1 cellular context compared by ENCODE assay signal in genomic region chr9:128552153-128552743, GRCh38.
TF ChIP-seq lines count a peak whose summit lies in the region.

Gene SPTAN1 (plus strand): TSS chr9:128552587. CDS start chr9:128566741, 14,154 bp downstream.

TF ChIP-seq in HepG2, 621 proteins besides CTCF, POLR2A, EP300 and RAD21 (continued from another document and continues in another):
- no peak for TF ChIP-seq ZBTB44 (CRISPR knock-in tag; IDR thresholded peaks at IDR 0.05)
- no peak for TF ChIP-seq HNRNPUL1 (IDR thresholded peaks at IDR 0.05; ENCODE audit: low read depth, low read length)
- TF ChIP-seq RBAK (CRISPR knock-in tag; IDR thresholded peaks at IDR 0.05), result no peak
- TF ChIP-seq ZNF7 (CRISPR knock-in tag; IDR thresholded peaks at IDR 0.05), result no peak
- peak; percentile 81 for TF ChIP-seq ZSCAN25 (CRISPR knock-in tag; IDR thresholded peaks at IDR 0.05)
- no peak for TF ChIP-seq ZNF143 (CRISPR knock-in tag; IDR thresholded peaks at IDR 0.05)
- TF ChIP-seq ZNF580 (CRISPR knock-in tag; IDR thresholded peaks at IDR 0.05; ENCODE audit: borderline replicate concordance, low read depth), result no peak
- no peak for TF ChIP-seq ZNF260 (CRISPR knock-in tag; IDR thresholded peaks at IDR 0.05; ENCODE audit: borderline replicate concordance, low read depth)
- TF ChIP-seq ZBTB46 (CRISPR knock-in tag; IDR thresholded peaks at IDR 0.05; ENCODE audit: borderline replicate concordance), result no peak
- TF ChIP-seq ETV5 (CRISPR knock-in tag; IDR thresholded peaks at IDR 0.05; ENCODE audit: borderline replicate concordance), result no peak
- 0 out of 2 replicates have a peak, but pooled peaks have one; percentile 32 for TF ChIP-seq ZNF329 (CRISPR knock-in tag; IDR thresholded peaks at IDR 0.05; ENCODE audit: low read depth)
- no peak for TF ChIP-seq ZNF879 (CRISPR knock-in tag; IDR thresholded peaks at IDR 0.05)
- TF ChIP-seq U2AF2 (IDR thresholded peaks at IDR 0.05; ENCODE audit: low read depth, low read length), result no peak
- TF ChIP-seq KDM5A (IDR thresholded peaks at IDR 0.05; ENCODE audit: borderline replicate concordance, low read length), result peak; percentile 59; the same call in 1 of the 2 replicates
- no peak for TF ChIP-seq MED8 (CRISPR knock-in tag; IDR thresholded peaks at IDR 0.05; ENCODE audit: insufficient replicate concordance)
- TF ChIP-seq ZBTB1 (CRISPR knock-in tag; IDR thresholded peaks at IDR 0.05; ENCODE audit: borderline replicate concordance), result no peak
- 0 out of 2 replicates have a peak, but pooled peaks have one; percentile 31 for TF ChIP-seq FOXO4 (CRISPR knock-in tag; conservative IDR thresholded peaks at IDR 0.05)
- no peak for TF ChIP-seq ATF6 (CRISPR knock-in tag; conservative IDR thresholded peaks at IDR 0.05)
- TF ChIP-seq ZNF619 (CRISPR knock-in tag; IDR thresholded peaks at IDR 0.05), result no peak
- TF ChIP-seq HINFP (CRISPR knock-in tag; IDR thresholded peaks at IDR 0.05; ENCODE audit: low read depth), result no peak
- no peak for TF ChIP-seq ZNF766 (CRISPR knock-in tag; IDR thresholded peaks at IDR 0.05; ENCODE audit: borderline replicate concordance)
- TF ChIP-seq XRCC5 (optimal IDR thresholded peaks at IDR 0.05; ENCODE audit: low read length), result no peak
- no peak for TF ChIP-seq RORA (CRISPR knock-in tag; IDR thresholded peaks at IDR 0.05)
- no peak for TF ChIP-seq GLMP (CRISPR knock-in tag; IDR thresholded peaks at IDR 0.05; ENCODE audit: borderline replicate concordance)
- TF ChIP-seq HMGA1 (CRISPR knock-in tag; conservative IDR thresholded peaks at IDR 0.05), result no peak
- TF ChIP-seq DZIP1 (CRISPR knock-in tag; IDR thresholded peaks at IDR 0.05), result no peak; the same call in 1 of the 2 replicates
- TF ChIP-seq ATF4 (CRISPR knock-in tag; IDR thresholded peaks at IDR 0.05), result no peak
- TF ChIP-seq GATA4 (IDR thresholded peaks at IDR 0.05; ENCODE audit: borderline replicate concordance, low read depth), result peak; percentile 40; the same call in 1 of the 2 replicates
- TF ChIP-seq TCF7 (IDR thresholded peaks at IDR 0.05; ENCODE audit: low read depth), result no peak
- TF ChIP-seq GPN1 (CRISPR knock-in tag; IDR thresholded peaks at IDR 0.05; ENCODE audit: borderline replicate concordance), result no peak
- TF ChIP-seq BATF2 (CRISPR knock-in tag; IDR thresholded peaks at IDR 0.05), result no peak; the same call in 1 of the 2 replicates
- TF ChIP-seq FOXC1 (CRISPR knock-in tag; IDR thresholded peaks at IDR 0.05; ENCODE audit: borderline replicate concordance), result no peak; the same call in 1 of the 2 replicates
- TF ChIP-seq ZSCAN5A (CRISPR knock-in tag; IDR thresholded peaks at IDR 0.05; ENCODE audit: borderline replicate concordance), result no peak
- TF ChIP-seq ZNF563 (CRISPR knock-in tag; IDR thresholded peaks at IDR 0.05), result peak; percentile 69; the same call in 1 of the 2 replicates
- 0 out of 2 replicates have a peak, but pooled peaks have one; percentile 34 for TF ChIP-seq ZNF264 (CRISPR knock-in tag; IDR thresholded peaks at IDR 0.05)
- peak; percentile 59; the same call in 1 of the 2 replicates for TF ChIP-seq MYC (CRISPR knock-in tag; IDR thresholded peaks at IDR 0.05; ENCODE audit: borderline replicate concordance)
- no peak for TF ChIP-seq HES4 (CRISPR knock-in tag; IDR thresholded peaks at IDR 0.05; ENCODE audit: borderline replicate concordance)
- no peak for TF ChIP-seq STAT6 (CRISPR knock-in tag; IDR thresholded peaks at IDR 0.05; ENCODE audit: borderline replicate concordance)
- TF ChIP-seq ZNF616 (CRISPR knock-in tag; IDR thresholded peaks at IDR 0.05; ENCODE audit: low read depth), result no peak; the same call in 1 of the 2 replicates
- TF ChIP-seq TIGD3 (CRISPR knock-in tag; IDR thresholded peaks at IDR 0.05; ENCODE audit: borderline replicate concordance), result no peak
